2 cellular contexts compared by ENCODE assay signal in genomic region chr6:110053395-110054240, GRCh38.
TF ChIP-seq lines count a peak whose summit lies in the region.

No MANE protein-coding gene starts in this region.

TF ChIP-seq in HCT116, 20 proteins besides CTCF, POLR2A, EP300 and RAD21 (continued from another document):
- TF ChIP-seq, protein P1, sequence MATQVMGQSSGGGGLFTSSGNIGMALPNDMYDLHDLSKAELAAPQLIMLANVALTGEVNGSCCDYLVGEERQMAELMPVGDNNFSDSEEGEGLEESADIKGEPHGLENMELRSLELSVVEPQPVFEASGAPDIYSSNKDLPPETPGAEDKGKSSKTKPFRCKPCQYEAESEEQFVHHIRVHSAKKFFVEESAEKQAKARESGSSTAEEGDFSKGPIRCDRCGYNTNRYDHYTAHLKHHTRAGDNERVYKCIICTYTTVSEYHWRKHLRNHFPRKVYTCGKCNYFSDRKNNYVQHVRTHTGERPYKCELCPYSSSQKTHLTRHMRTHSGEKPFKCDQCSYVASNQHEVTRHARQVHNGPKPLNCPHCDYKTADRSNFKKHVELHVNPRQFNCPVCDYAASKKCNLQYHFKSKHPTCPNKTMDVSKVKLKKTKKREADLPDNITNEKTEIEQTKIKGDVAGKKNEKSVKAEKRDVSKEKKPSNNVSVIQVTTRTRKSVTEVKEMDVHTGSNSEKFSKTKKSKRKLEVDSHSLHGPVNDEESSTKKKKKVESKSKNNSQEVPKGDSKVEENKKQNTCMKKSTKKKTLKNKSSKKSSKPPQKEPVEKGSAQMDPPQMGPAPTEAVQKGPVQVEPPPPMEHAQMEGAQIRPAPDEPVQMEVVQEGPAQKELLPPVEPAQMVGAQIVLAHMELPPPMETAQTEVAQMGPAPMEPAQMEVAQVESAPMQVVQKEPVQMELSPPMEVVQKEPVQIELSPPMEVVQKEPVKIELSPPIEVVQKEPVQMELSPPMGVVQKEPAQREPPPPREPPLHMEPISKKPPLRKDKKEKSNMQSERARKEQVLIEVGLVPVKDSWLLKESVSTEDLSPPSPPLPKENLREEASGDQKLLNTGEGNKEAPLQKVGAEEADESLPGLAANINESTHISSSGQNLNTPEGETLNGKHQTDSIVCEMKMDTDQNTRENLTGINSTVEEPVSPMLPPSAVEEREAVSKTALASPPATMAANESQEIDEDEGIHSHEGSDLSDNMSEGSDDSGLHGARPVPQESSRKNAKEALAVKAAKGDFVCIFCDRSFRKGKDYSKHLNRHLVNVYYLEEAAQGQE (IDR thresholded peaks at IDR 0.05; ENCODE audit: low read depth), result no peak
- TF ChIP-seq ZFX (IDR thresholded peaks at IDR 0.05), result no peak
- no peak for TF ChIP-seq CEBPB (IDR thresholded peaks at IDR 0.05; ENCODE audit: low read depth)
- TF ChIP-seq, protein P2, sequence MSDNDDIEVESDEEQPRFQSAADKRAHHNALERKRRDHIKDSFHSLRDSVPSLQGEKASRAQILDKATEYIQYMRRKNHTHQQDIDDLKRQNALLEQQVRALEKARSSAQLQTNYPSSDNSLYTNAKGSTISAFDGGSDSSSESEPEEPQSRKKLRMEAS (IDR thresholded peaks at IDR 0.05), result no peak
- TF ChIP-seq EZH2phosphoT487 (IDR thresholded peaks at IDR 0.05; ENCODE audit: borderline replicate concordance), result no peak
- no peak for TF ChIP-seq EZH2 (IDR thresholded peaks at IDR 0.05)
- TF ChIP-seq ZNF274 (IDR thresholded peaks at IDR 0.05; ENCODE audit: low read depth, low read length), result no peak
- TF ChIP-seq SRF (IDR thresholded peaks at IDR 0.05; ENCODE audit: low read depth), result no peak
- TF ChIP-seq FOSL1 (IDR thresholded peaks at IDR 0.05; ENCODE audit: low read depth), result no peak
- no peak for TF ChIP-seq TCF7L2 (IDR thresholded peaks at IDR 0.05; ENCODE audit: borderline replicate concordance, extremely low read depth, insufficient read depth, insufficient read length)
- TF ChIP-seq SIN3A (IDR thresholded peaks at IDR 0.05; ENCODE audit: low read depth), result no peak
- no peak for TF ChIP-seq EGR1 (IDR thresholded peaks at IDR 0.05; ENCODE audit: low read depth)
- TF ChIP-seq, protein P3, sequence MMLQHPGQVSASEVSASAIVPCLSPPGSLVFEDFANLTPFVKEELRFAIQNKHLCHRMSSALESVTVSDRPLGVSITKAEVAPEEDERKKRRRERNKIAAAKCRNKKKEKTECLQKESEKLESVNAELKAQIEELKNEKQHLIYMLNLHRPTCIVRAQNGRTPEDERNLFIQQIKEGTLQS (IDR thresholded peaks at IDR 0.05), result no peak
- TF ChIP-seq POLR2AphosphoS5 (IDR thresholded peaks at IDR 0.05; ENCODE audit: low read depth, low read length), result no peak
- no peak for TF ChIP-seq CBX3 (IDR thresholded peaks at IDR 0.05; ENCODE audit: low read depth)
- TF ChIP-seq ZBTB33 (IDR thresholded peaks at IDR 0.05; ENCODE audit: extremely low read depth, insufficient replicate concordance, low read length), result no peak
- no peak for TF ChIP-seq ELF1 (IDR thresholded peaks at IDR 0.05; ENCODE audit: borderline replicate concordance, low read depth)
- no peak for TF ChIP-seq JUND (IDR thresholded peaks at IDR 0.05)
- TF ChIP-seq SP1 (IDR thresholded peaks at IDR 0.05; ENCODE audit: low read depth), result no peak
TF ChIP-seq in HCT116: peak in this region for 0.

TF ChIP-seq in H1, 55 proteins besides CTCF, POLR2A, EP300 and RAD21 (continued from another document):
- TF ChIP-seq, protein P3 (IDR thresholded peaks at IDR 0.05; ENCODE audit: insufficient read depth, low read depth, low read length), result no peak
- no peak for TF ChIP-seq KDM1A (IDR thresholded peaks at IDR 0.05; ENCODE audit: borderline replicate concordance, low read length)
- no peak for TF ChIP-seq CHD1 (IDR thresholded peaks at IDR 0.05; ENCODE audit: low read depth, low read length)
- TF ChIP-seq SRF (IDR thresholded peaks at IDR 0.05; ENCODE audit: low read depth, low read length), result no peak
- TF ChIP-seq, protein P2 (IDR thresholded peaks at IDR 0.05), result no peak
